ENCODE assay signal across 14 cellular contexts in the genomic region with DNA sequence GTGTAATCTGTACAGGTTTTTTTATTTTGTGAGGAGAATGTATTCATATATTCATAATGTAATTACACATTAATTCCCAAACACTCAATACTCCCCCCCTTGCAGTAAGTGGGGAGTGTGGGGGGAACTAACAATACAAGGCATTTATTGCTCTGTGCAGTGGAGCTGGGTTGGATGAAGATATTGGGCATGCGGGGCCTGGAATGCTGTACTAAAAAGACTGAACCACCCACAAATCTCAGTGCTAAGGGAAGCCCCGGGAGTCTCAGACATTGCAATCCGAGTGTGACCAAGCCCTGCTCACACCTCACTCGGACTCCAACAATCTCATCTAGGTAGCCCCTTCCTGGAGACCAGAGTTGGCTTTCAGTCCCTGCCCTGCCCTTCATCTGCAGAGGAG. TPM values are rescaled to one million over a fixed set of nuclear protein-coding genes. Genes with fewer than 3 reads are reported as not detected.
"Had no signal": no experiment of that assay in that cellular context is flagged by ENCODE, and none has a peak within 500 bp of the region (broad histone marks: within the 10 kb centered on the region; RNA-seq: fewer than 3 reads in every experiment).

No MANE protein-coding gene starts in this region.

- H3K9me3 ChIP-seq: breast epithelium, ovary, SJCRH30 had no signal

- ATAC-seq: activated T-cell treated with anti-CD3 and anti-CD28 coated beads, Interleukin-2, amount 50 U/mL, for 4 hours; natural killer cell treated with Interleukin-12 subunit alpha and Interleukin-12 subunit beta and Interleukin-15 and Interleukin-18, amount 100 ng/mL, for 72 hours had no signal

- H3K4me3 Mint-ChIP-seq: activated CD8-positive, alpha-beta memory T cell treated with anti-CD3 and anti-CD28 coated beads, Interleukin-2, amount 10 ng/mL, durations not matched to agents 7 days and 5 days; activated naive CD8-positive, alpha-beta T cell treated with anti-CD3 and anti-CD28 coated beads for 36 hours; activated T-cell treated with anti-CD3 and anti-CD28 coated beads, Interleukin-2, amount 50 U/mL, for 4 hours; natural killer cell treated with Interleukin-12 subunit alpha and Interleukin-12 subunit beta and Interleukin-15 and Interleukin-18, amount 100 ng/mL, for 72 hours; type B pancreatic cell had no signal

- H3K27ac Mint-ChIP-seq: activated naive CD8-positive, alpha-beta T cell treated with anti-CD3 and anti-CD28 coated beads for 36 hours had no signal

- H3K4me1 ChIP-seq: breast epithelium had no signal

- H3K36me3 Mint-ChIP-seq: activated CD8-positive, alpha-beta memory T cell treated with anti-CD3 and anti-CD28 coated beads, Interleukin-2, amount 10 ng/mL, durations not matched to agents 7 days and 5 days; activated naive CD8-positive, alpha-beta T cell treated with anti-CD3 and anti-CD28 coated beads for 36 hours; natural killer cell treated with Interleukin-12 subunit alpha and Interleukin-12 subunit beta and Interleukin-15 and Interleukin-18, amount 100 ng/mL, for 72 hours; type B pancreatic cell had no signal

- H3K36me3 ChIP-seq: breast epithelium, ovary, SJCRH30 had no signal

- H3K27ac ChIP-seq: breast epithelium, ovary had no signal

- H3K4me3 ChIP-seq: breast epithelium, lung, ovary, SJCRH30 had no signal

- H3K27me3 ChIP-seq: breast epithelium, ovary had no signal

- H3K9me3 Mint-ChIP-seq: activated naive CD8-positive, alpha-beta T cell treated with anti-CD3 and anti-CD28 coated beads for 36 hours; activated T-cell treated with anti-CD3 and anti-CD28 coated beads, Interleukin-2, amount 50 U/mL, for 4 hours; natural killer cell treated with Interleukin-12 subunit alpha and Interleukin-12 subunit beta and Interleukin-15 and Interleukin-18, amount 100 ng/mL, for 72 hours; type B pancreatic cell had no signal

- DNase-seq: activated CD4-positive, alpha-beta T cell treated with anti-CD3 and anti-CD28 coated beads, Interleukin-2, amount 50 U/mL, for 48 hours; activated CD4-positive, CD25-positive, alpha-beta regulatory T cell treated with anti-CD3 and anti-CD28 coated beads, Interleukin-2, amount 50 U/mL, for 72 hours; activated CD8-positive, alpha-beta memory T cell treated with anti-CD3 and anti-CD28 coated beads, Interleukin-2, amount 10 ng/mL, durations not matched to agents 7 days and 5 days; activated gamma-delta T cell; activated naive CD8-positive, alpha-beta T cell treated with anti-CD3 and anti-CD28 coated beads for 36 hours; activated T-cell treated with anti-CD3 and anti-CD28 coated beads, Interleukin-2, amount 50 U/mL, for 4 hours; ovary; SJCRH30; small intestine had no signal

RNA-seq across cellular contexts. Expression of gene PLLP, which starts 6.0 kb away (rescaled TPM):
- total RNA-seq: activated CD8-positive, alpha-beta memory T cell treated with anti-CD3 and anti-CD28 coated beads, Interleukin-2, amount 10 ng/mL, durations not matched to agents 7 days and 5 days; fibroblast of lung had no signal
